ENCODE assay signal across 21 cellular contexts in genomic region chr4:68176500-68176899, GRCh38. TPM values are rescaled to one million over a fixed set of nuclear protein-coding genes. Genes with fewer than 3 reads are reported as not detected.
DNase-seq lines count a peak whose midpoint lies in the region; ATAC-seq and TF ChIP-seq lines count a peak whose summit lies in the region.
"Had no signal": no experiment of that assay in that cellular context is flagged by ENCODE, and none has a peak within 500 bp of the region (broad histone marks: within the 10 kb centered on the region; RNA-seq: fewer than 3 reads in every experiment).

No MANE protein-coding gene starts in this region.

- intact Hi-C loops in ovary (cut with DNase I), result loop anchor here in 2 of 4 donors (5.0 to 10.0 kb wide), 2 partner anchors 189 to 192 kb away; no protein-coding TSS in a partner anchor

- peak; percentile 42; the same call in 2 of the 3 replicates for ATAC-seq in GM23338
- ATAC-seq: left lung, pancreas had no signal

- H3K27me3 ChIP-seq in GM23338 (ENCODE audit: insufficient read depth), result no peaks in the 10 kb centered on the region
- H3K27me3 ChIP-seq in ovary, result no peaks in the 10 kb centered on the region
- H3K27me3 ChIP-seq: left lung, pancreas had no signal

- H3K9me3 Mint-ChIP-seq in GM23338, result peaks cover 29% of the 10 kb centered on the region
- H3K9me3 Mint-ChIP-seq: T-helper 1 cell treated with Interleukin-12 subunit alpha and Interleukin-12 subunit beta and Interleukin-4 antibody, amounts not matched to agents 30 μg/mL and 1 μg/mL, for 36 hours had no signal

- H4K20me1 ChIP-seq in GM23338 (replicated peaks; ENCODE audit: insufficient read depth), result no peaks in the 10 kb centered on the region

- H3K36me3 Mint-ChIP-seq in GM23338 (ENCODE audit: low read depth), result peaks cover 28% of the 10 kb centered on the region

- no peak overlapping the region for H3K4me2 ChIP-seq in GM23338

- 3 to 17% (median 4%) methylated on average over 1 of the region's 1 CpG for WGBS in ovary, 3 donors

- TF ChIP-seq CTCF in GM23338 (conservative IDR thresholded peaks at IDR 0.05; ENCODE audit: low read depth in 2 of 2), result peak in 1 of 2 experiments; percentile 22; a peak in 2 of 4 replicates
- TF ChIP-seq CTCF in epithelial cell of esophagus (IDR thresholded peaks at IDR 0.05; ENCODE audit: insufficient read depth, low read depth, low read length, missing control alignments), result no peak
- TF ChIP-seq CTCF in ovary (IDR thresholded peaks at IDR 0.05), result no peak

- no peaks in the 10 kb centered on the region for H3F3A ChIP-seq in GM23338 (replicated peaks; ENCODE audit: low read depth)

- no peaks in the 10 kb centered on the region for H3K9me2 ChIP-seq in GM23338 (ENCODE audit: insufficient read depth)

- no peak overlapping the region for H3K4me3 Mint-ChIP-seq in GM23338
- H3K4me3 Mint-ChIP-seq: T-helper 1 cell treated with Interleukin-12 subunit alpha and Interleukin-12 subunit beta and Interleukin-4 antibody, amounts not matched to agents 30 μg/mL and 1 μg/mL, for 36 hours had no signal

- no peaks in the 10 kb centered on the region for H3K9me3 ChIP-seq in ovary
- H3K9me3 ChIP-seq: left lung, pancreas had no signal

- TF ChIP-seq POLR2A in ovary (IDR thresholded peaks at IDR 0.05), result no peak

- H3K4me1 ChIP-seq in GM23338 (ENCODE audit: insufficient read depth), result no peaks in the 10 kb centered on the region
- no peaks in the 10 kb centered on the region for H3K4me1 ChIP-seq in ovary (ENCODE audit: insufficient read depth)
- H3K4me1 ChIP-seq: left lung, pancreas had no signal

- no peak for TF ChIP-seq EP300 in ovary (IDR thresholded peaks at IDR 0.05)

- no peak overlapping the region; the same call in 1 of the 2 replicates for H3K27ac ChIP-seq in GM23338 (ENCODE audit: low read depth)
- no peak overlapping the region for H3K27ac ChIP-seq in ovary
- H3K27ac ChIP-seq: left lung, pancreas, skin epidermis had no signal

- H3K36me3 ChIP-seq in GM23338 (ENCODE audit: insufficient read depth) (no peaks in the 10 kb centered on the region), ovary (no peaks in the 10 kb centered on the region)
- H3K36me3 ChIP-seq: left lung, pancreas had no signal

- no peak overlapping the region for H3K27ac Mint-ChIP-seq in GM23338
- H3K27ac Mint-ChIP-seq: T-helper 1 cell treated with Interleukin-12 subunit alpha and Interleukin-12 subunit beta and Interleukin-4 antibody, amounts not matched to agents 30 μg/mL and 1 μg/mL, for 36 hours had no signal

- in situ Hi-C loops in SK-MEL-5 (cut with HindIII; ENCODE audit: low pct_unique_long_range_greater_than_20kb, low sequenced_read_pairs), result no loop called here

- peak overlapping the region; percentile 67; the same call in 1 of the 2 replicates for H2AFZ ChIP-seq in GM23338

- DNase-seq in A172 (ENCODE audit: low spot score) (peak; percentile 4), GM23338 (ENCODE audit: low spot score) (no peak), SK-MEL-5 (ENCODE audit: low read depth, low spot score) (peak; percentile 13), epithelial cell of esophagus (ENCODE audit: low read depth) (peak; percentile 24), ovary (no peak), middle frontal gyrus (ENCODE audit: extremely low spot score, low spot score) (no peak), COR-L47 (lab: John Stamatoyannopoulos, UW) (no peak), hepatic stellate cell (ENCODE audit: low spot score) (no peak)
- DNase-seq: activated gamma-delta T cell; aorta; Calu3; left lung; NCI-H2081 treated with DMSO at 0.1 percent for 48 hours; pancreas; RPMI8226; stimulated activated CD4-positive, alpha-beta T cell treated with anti-CD3 and anti-CD28 coated beads, Interleukin-4, amount 100 ng/mL, for 4 hours had no signal

- no peaks in the 10 kb centered on the region for H3K79me2 ChIP-seq in GM23338 (replicated peaks; ENCODE audit: insufficient read depth)

- H3K27me3 Mint-ChIP-seq in GM23338 (ENCODE audit: insufficient read depth, low read depth, poor library complexity), result no peaks in the 10 kb centered on the region

- H3K4me1 Mint-ChIP-seq in GM23338, result no peaks in the 10 kb centered on the region

- no peak overlapping the region for H3K4me3 ChIP-seq in GM23338
- H3K4me3 ChIP-seq in epithelial cell of esophagus (ENCODE audit: low read length), result no peak overlapping the region
- H3K4me3 ChIP-seq in ovary, result no peak overlapping the region
- H3K4me3 ChIP-seq: left lung, pancreas, skin epidermis had no signal

TF ChIP-seq in GM23338, 12 proteins besides CTCF, POLR2A, EP300 and RAD21 (continues in another document):
- TF ChIP-seq EZH2phosphoT487 (IDR thresholded peaks at IDR 0.05; ENCODE audit: unreplicated experiment), result no peak
- TF ChIP-seq ZNF331 (CRISPR knock-in tag; IDR thresholded peaks at IDR 0.05; ENCODE audit: low read depth), result no peak
- no peak for TF ChIP-seq NANOG (IDR thresholded peaks at IDR 0.05; ENCODE audit: borderline replicate concordance)
- TF ChIP-seq, protein P1, sequence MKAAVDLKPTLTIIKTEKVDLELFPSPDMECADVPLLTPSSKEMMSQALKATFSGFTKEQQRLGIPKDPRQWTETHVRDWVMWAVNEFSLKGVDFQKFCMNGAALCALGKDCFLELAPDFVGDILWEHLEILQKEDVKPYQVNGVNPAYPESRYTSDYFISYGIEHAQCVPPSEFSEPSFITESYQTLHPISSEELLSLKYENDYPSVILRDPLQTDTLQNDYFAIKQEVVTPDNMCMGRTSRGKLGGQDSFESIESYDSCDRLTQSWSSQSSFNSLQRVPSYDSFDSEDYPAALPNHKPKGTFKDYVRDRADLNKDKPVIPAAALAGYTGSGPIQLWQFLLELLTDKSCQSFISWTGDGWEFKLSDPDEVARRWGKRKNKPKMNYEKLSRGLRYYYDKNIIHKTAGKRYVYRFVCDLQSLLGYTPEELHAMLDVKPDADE (IDR thresholded peaks at IDR 0.05), result no peak
- TF ChIP-seq CREB1 (CRISPR knock-in tag; IDR thresholded peaks at IDR 0.05; ENCODE audit: low read depth), result no peak
- TF ChIP-seq EZH2 (IDR thresholded peaks at IDR 0.05; ENCODE audit: low read depth, unreplicated experiment), result no peak
- TF ChIP-seq, protein P2, sequence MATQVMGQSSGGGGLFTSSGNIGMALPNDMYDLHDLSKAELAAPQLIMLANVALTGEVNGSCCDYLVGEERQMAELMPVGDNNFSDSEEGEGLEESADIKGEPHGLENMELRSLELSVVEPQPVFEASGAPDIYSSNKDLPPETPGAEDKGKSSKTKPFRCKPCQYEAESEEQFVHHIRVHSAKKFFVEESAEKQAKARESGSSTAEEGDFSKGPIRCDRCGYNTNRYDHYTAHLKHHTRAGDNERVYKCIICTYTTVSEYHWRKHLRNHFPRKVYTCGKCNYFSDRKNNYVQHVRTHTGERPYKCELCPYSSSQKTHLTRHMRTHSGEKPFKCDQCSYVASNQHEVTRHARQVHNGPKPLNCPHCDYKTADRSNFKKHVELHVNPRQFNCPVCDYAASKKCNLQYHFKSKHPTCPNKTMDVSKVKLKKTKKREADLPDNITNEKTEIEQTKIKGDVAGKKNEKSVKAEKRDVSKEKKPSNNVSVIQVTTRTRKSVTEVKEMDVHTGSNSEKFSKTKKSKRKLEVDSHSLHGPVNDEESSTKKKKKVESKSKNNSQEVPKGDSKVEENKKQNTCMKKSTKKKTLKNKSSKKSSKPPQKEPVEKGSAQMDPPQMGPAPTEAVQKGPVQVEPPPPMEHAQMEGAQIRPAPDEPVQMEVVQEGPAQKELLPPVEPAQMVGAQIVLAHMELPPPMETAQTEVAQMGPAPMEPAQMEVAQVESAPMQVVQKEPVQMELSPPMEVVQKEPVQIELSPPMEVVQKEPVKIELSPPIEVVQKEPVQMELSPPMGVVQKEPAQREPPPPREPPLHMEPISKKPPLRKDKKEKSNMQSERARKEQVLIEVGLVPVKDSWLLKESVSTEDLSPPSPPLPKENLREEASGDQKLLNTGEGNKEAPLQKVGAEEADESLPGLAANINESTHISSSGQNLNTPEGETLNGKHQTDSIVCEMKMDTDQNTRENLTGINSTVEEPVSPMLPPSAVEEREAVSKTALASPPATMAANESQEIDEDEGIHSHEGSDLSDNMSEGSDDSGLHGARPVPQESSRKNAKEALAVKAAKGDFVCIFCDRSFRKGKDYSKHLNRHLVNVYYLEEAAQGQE (IDR thresholded peaks at IDR 0.05; ENCODE audit: unreplicated experiment), result no peak
- no peak for TF ChIP-seq POLR2AphosphoS5 (IDR thresholded peaks at IDR 0.05; ENCODE audit: low read depth)
- no peak for TF ChIP-seq STAT1 (IDR thresholded peaks at IDR 0.05; ENCODE audit: unreplicated experiment)

RNA-seq across cellular contexts. Expression of gene TMPRSS11F, which starts 46.8 kb away (rescaled TPM):
- total RNA-seq in A172 (2014; rRNA removed; shearing (Covaris generic)), result not detected in 2 replicates
- 0.27 TPM in 1 of 2 replicates, not detected in the other for total RNA-seq in GM23338 (2014; rRNA removed; shearing (Covaris generic))
- polyA plus RNA-seq in GM23338 (2016; fragmentation: Nextera tagmentation; extraction: Ambion mirVana) (not detected in 2 replicates), ovary (not detected)
- total RNA-seq in SK-MEL-5 (2014; rRNA removed; shearing (Covaris generic)), result 0.13 and 0.18 TPM in 2 replicates
- 0.04 and 0.29 TPM in 2 replicates for polyA plus RNA-seq in SK-MEL-5 (2015; cell fraction: cytosol; rRNA removed)
- not detected in 2 replicates for polyA plus RNA-seq in SK-MEL-5 (2015; cell fraction: nucleus; rRNA removed)
- total RNA-seq in ovary, result not detected
- total RNA-seq: aorta, Calu3, HT1080, left lung, myocyte, pancreas, temporal lobe had no signal
- polyA plus RNA-seq: aorta, pancreas had no signal

Comparison
In these comparisons a context has a peak if more than half of its experiments do, and no peak if none do; other contexts are left out.
1. DNase-seq: peak in A172 (single experiment), SK-MEL-5 (single experiment) and epithelial cell of esophagus (single experiment); none in GM23338 (single experiment), ovary (0 of 5), middle frontal gyrus (single experiment), COR-L47 (single experiment) and hepatic stellate cell (single experiment).